In the genomic region with DNA sequence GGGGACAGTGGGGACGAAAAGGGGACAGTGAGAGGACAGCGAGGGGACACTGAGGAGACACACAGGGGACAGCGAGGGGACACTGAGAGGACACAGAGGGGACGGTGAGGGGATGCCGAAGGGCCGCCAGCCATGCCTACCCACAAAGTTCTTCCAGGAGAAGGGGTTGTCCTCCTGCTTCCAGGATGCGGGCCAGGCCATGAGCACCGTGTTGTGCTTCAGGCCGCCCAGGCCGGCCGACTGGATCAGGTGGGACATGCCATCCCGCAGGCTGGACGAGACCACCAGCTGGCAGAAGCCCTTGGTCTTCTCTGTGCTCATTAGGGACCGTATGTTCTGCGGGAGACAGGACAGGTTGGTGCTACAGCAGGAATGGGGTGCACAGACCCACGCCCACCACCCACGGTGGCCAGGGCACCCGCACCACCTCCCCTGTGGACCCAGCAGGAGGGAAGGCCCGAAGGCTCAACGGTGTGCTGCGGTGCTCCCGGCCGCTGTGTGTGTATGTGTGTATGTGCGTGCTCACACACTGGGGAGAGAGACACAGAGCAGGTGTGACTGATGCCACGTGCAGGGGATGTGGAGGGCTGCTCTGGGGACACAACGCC, we compare ENCODE assay signal across 17 cellular contexts. TPM values are rescaled to one million over a fixed set of nuclear protein-coding genes. Genes with fewer than 3 reads are reported as not detected.
DNase-seq lines count a peak whose midpoint lies in the region; ATAC-seq, FAIRE-seq and TF ChIP-seq lines count a peak whose summit lies in the region.
"Had no signal": no experiment of that assay in that cellular context is flagged by ENCODE, and none has a peak within 500 bp of the region (broad histone marks: within the 10 kb centered on the region; RNA-seq: fewer than 3 reads in every experiment).

No MANE protein-coding gene starts in this region.

- H3K4me1 ChIP-seq in mucosa of descending colon (ENCODE audit: low read depth), result no peaks in the 10 kb centered on the region

- H3K4me1 Mint-ChIP-seq in activated naive CD4-positive, alpha-beta T cell treated with anti-CD3 and anti-CD28 coated beads for 36 hours (ENCODE audit: low read depth), result no peaks in the 10 kb centered on the region
- H3K4me1 Mint-ChIP-seq in activated naive CD4-positive, alpha-beta T cell treated with anti-CD3 and anti-CD28 coated beads, Interleukin-2, amount 10 ng/mL, durations not matched to agents 7 days and 5 days, result no peaks in the 10 kb centered on the region
- H3K4me1 Mint-ChIP-seq in glutamatergic neuron (ENCODE audit: low read depth, unreplicated experiment), result peaks cover 3% of the 10 kb centered on the region
- H3K4me1 Mint-ChIP-seq: GM23338 had no signal

- no peak overlapping the region for H3K4me3 ChIP-seq in mucosa of descending colon
- H3K4me3 ChIP-seq: GM23338 had no signal

- CTCF ChIA-PET in activated naive CD4-positive, alpha-beta T cell treated with anti-CD3 and anti-CD28 coated beads for 36 hours (lab: Charles Lee), result no interaction called here
- CTCF ChIA-PET in activated naive CD4-positive, alpha-beta T cell treated with anti-CD3 and anti-CD28 coated beads, Interleukin-2, amount 10 ng/mL, durations not matched to agents 7 days and 5 days (lab: Charles Lee), result no interaction called here

- no peaks in the 10 kb centered on the region for H3K36me3 ChIP-seq in mucosa of descending colon (ENCODE audit: low read depth)

- peak; percentile 13 for ATAC-seq in mucosa of descending colon
- ATAC-seq in HG03045 (IDR thresholded peaks at IDR 0.05; ENCODE audit: unreplicated experiment), result no peak
- ATAC-seq in HG03457 (IDR thresholded peaks at IDR 0.05; ENCODE audit: unreplicated experiment), result no peak
- ATAC-seq: GM23338 had no signal

- H3K36me3 Mint-ChIP-seq in activated naive CD4-positive, alpha-beta T cell treated with anti-CD3 and anti-CD28 coated beads for 36 hours (ENCODE audit: low read depth), result no peaks in the 10 kb centered on the region
- H3K36me3 Mint-ChIP-seq in activated naive CD4-positive, alpha-beta T cell treated with anti-CD3 and anti-CD28 coated beads, Interleukin-2, amount 10 ng/mL, durations not matched to agents 7 days and 5 days, result peaks cover 14% of the 10 kb centered on the region
- no peaks in the 10 kb centered on the region for H3K36me3 Mint-ChIP-seq in glutamatergic neuron (ENCODE audit: unreplicated experiment)

- FAIRE-seq in D721Med (lab: Jason Lieb, UNC), result no peak
- FAIRE-seq: A204.1, GM12891, RCC 7860 had no signal

- intact Hi-C loops in activated naive CD4-positive, alpha-beta T cell treated with anti-CD3 and anti-CD28 coated beads for 36 hours (cut with micrococcal nuclease), result no loop called here
- intact Hi-C loops in mucosa of descending colon (cut with DNase I, micrococcal nuclease), result no loop called here

- no peaks in the 10 kb centered on the region for H3K27me3 Mint-ChIP-seq in activated naive CD4-positive, alpha-beta T cell treated with anti-CD3 and anti-CD28 coated beads for 36 hours (ENCODE audit: low read depth)
- no peaks in the 10 kb centered on the region for H3K27me3 Mint-ChIP-seq in activated naive CD4-positive, alpha-beta T cell treated with anti-CD3 and anti-CD28 coated beads, Interleukin-2, amount 10 ng/mL, durations not matched to agents 7 days and 5 days
- peaks cover 4% of the 10 kb centered on the region for H3K27me3 Mint-ChIP-seq in glutamatergic neuron (ENCODE audit: unreplicated experiment)
- H3K27me3 Mint-ChIP-seq: CD4-positive, alpha-beta T cell had no signal

- no peak for DNase-seq in activated naive CD4-positive, alpha-beta T cell treated with anti-CD3 and anti-CD28 coated beads for 36 hours
- DNase-seq in activated naive CD4-positive, alpha-beta T cell treated with anti-CD3 and anti-CD28 coated beads, Interleukin-2, amount 10 ng/mL, durations not matched to agents 7 days and 5 days, result no peak
- DNase-seq in D721Med (ENCODE audit: insufficient read length, low spot score) (peak; percentile 14), glutamatergic neuron (peak; percentile 15), mucosa of descending colon (no peak)
- DNase-seq in stimulated activated CD4-positive, alpha-beta T cell treated with anti-CD3 and anti-CD28 coated beads, Interleukin-4, amount 100 ng/mL, for 4 hours, result no peak
- DNase-seq: Calu3; CD4-positive, alpha-beta T cell; MV-4-11; NCI-H1694 treated with DMSO at 0.1 percent for 48 hours; SHP77 treated with DMSO at 0.1 percent for 48 hours had no signal

- H3K4me3 Mint-ChIP-seq in activated naive CD4-positive, alpha-beta T cell treated with anti-CD3 and anti-CD28 coated beads for 36 hours, result no peak overlapping the region
- no peak overlapping the region for H3K4me3 Mint-ChIP-seq in activated naive CD4-positive, alpha-beta T cell treated with anti-CD3 and anti-CD28 coated beads, Interleukin-2, amount 10 ng/mL, durations not matched to agents 7 days and 5 days
- H3K4me3 Mint-ChIP-seq in glutamatergic neuron (ENCODE audit: unreplicated experiment), result no peak overlapping the region
- H3K4me3 Mint-ChIP-seq: CD4-positive, alpha-beta T cell; GM23338 had no signal

- peak overlapping the region; percentile 30 for H3K27ac Mint-ChIP-seq in activated naive CD4-positive, alpha-beta T cell treated with anti-CD3 and anti-CD28 coated beads for 36 hours
- no peak overlapping the region for H3K27ac Mint-ChIP-seq in activated naive CD4-positive, alpha-beta T cell treated with anti-CD3 and anti-CD28 coated beads, Interleukin-2, amount 10 ng/mL, durations not matched to agents 7 days and 5 days
- H3K27ac Mint-ChIP-seq in glutamatergic neuron (ENCODE audit: unreplicated experiment), result no peak overlapping the region
- H3K27ac Mint-ChIP-seq: CD4-positive, alpha-beta T cell; GM23338 had no signal

- TF ChIP-seq CTCF in D721Med (IDR thresholded peaks at IDR 0.05; ENCODE audit: insufficient read depth, missing control alignments) (no peak), glutamatergic neuron (IDR thresholded peaks at IDR 0.05; ENCODE audit: partially characterized antibody, unreplicated experiment) (no peak), mucosa of descending colon (IDR thresholded peaks at IDR 0.05) (no peak)

- H3K9me3 Mint-ChIP-seq in activated naive CD4-positive, alpha-beta T cell treated with anti-CD3 and anti-CD28 coated beads for 36 hours, result no peaks in the 10 kb centered on the region
- no peaks in the 10 kb centered on the region for H3K9me3 Mint-ChIP-seq in activated naive CD4-positive, alpha-beta T cell treated with anti-CD3 and anti-CD28 coated beads, Interleukin-2, amount 10 ng/mL, durations not matched to agents 7 days and 5 days
- H3K9me3 Mint-ChIP-seq in glutamatergic neuron (ENCODE audit: unreplicated experiment), result peaks cover 5% of the 10 kb centered on the region
- H3K9me3 Mint-ChIP-seq: CD4-positive, alpha-beta T cell; GM23338 had no signal

- no peaks in the 10 kb centered on the region for H3K9me3 ChIP-seq in mucosa of descending colon

RNA-seq across cellular contexts. Expression of a gene that starts 46.6 kb away (rescaled TPM):
- 10 to 100 TPM; 12.6 to 13.6 TPM for total RNA-seq in activated naive CD4-positive, alpha-beta T cell treated with anti-CD3 and anti-CD28 coated beads for 36 hours
- total RNA-seq in glutamatergic neuron (ENCODE audit: unreplicated experiment) (147 TPM), mucosa of descending colon (10 to 100 TPM; 80.5 to 97.4 (median 94.1) TPM)

RNA-seq across cellular contexts. Expression of a gene that starts 56.6 kb away (rescaled TPM):
- 1 to 10 TPM; 1.4 to 2.5 TPM for total RNA-seq in activated naive CD4-positive, alpha-beta T cell treated with anti-CD3 and anti-CD28 coated beads for 36 hours
- total RNA-seq in glutamatergic neuron (ENCODE audit: unreplicated experiment), result 41.7 TPM
- total RNA-seq in mucosa of descending colon, result 1 to 10 TPM in 2 of 3 donors, under 1 TPM in 1; 0.93 to 3.7 (median 2.1) TPM

Comparison
In these comparisons a context has a peak if more than half of its experiments do, and no peak if none do; other contexts are left out.
1. DNase-seq: peak in D721Med (single experiment) and glutamatergic neuron (single experiment); none in activated naive CD4-positive, alpha-beta T cell treated with anti-CD3 and anti-CD28 coated beads for 36 hours (single experiment), activated naive CD4-positive, alpha-beta T cell treated with anti-CD3 and anti-CD28 coated beads, Interleukin-2, amount 10 ng/mL, durations not matched to agents 7 days and 5 days (single experiment), mucosa of descending colon (0 of 3) and stimulated activated CD4-positive, alpha-beta T cell treated with anti-CD3 and anti-CD28 coated beads, Interleukin-4, amount 100 ng/mL, for 4 hours (0 of 2).
2. RNA of a gene that starts 46.6 kb away (total RNA-seq): 147 TPM in glutamatergic neuron (single experiment) and 80.5 to 97.4 TPM in mucosa of descending colon; 12.6 to 13.6 TPM in activated naive CD4-positive, alpha-beta T cell treated with anti-CD3 and anti-CD28 coated beads for 36 hours; every median in the first group is over 4 times any median in the second.